In the genomic region with DNA sequence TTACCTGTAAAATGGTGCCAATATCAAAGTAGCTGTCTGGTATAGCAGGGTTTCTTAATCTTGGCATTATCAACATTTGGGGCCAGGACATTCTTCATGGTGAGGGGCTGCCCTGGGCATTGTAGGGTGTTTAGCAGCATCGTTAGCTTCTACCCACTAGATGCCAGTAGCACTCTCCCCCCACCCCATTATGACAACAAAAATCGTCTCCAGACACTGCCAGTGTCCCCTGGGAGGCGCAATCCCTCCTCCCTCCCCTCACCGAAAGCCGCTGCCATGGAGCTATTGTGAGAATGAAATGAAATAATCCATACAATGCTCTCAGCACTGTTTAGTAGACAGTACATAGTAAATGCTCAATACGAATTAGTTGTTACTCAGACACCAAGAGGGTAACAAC, we compare ENCODE assay signal across 25 cellular contexts.
"Had no signal": no experiment of that assay in that cellular context is flagged by ENCODE, and none has a peak within 500 bp of the region (broad histone marks: within the 10 kb centered on the region; RNA-seq: fewer than 3 reads in every experiment).

No MANE protein-coding gene starts in this region.

- DNase-seq: activated CD4-positive, alpha-beta T cell treated with anti-CD3 and anti-CD28 coated beads for 4 hours; activated CD8-positive, alpha-beta memory T cell treated with anti-CD3 and anti-CD28 coated beads, Interleukin-2, amount 50 U/mL, for 4 hours; activated CD8-positive, alpha-beta T cell treated with anti-CD3 and anti-CD28 coated beads for 36 hours; activated naive CD4-positive, alpha-beta T cell; activated T-cell treated with anti-CD3 and anti-CD28 coated beads, Interleukin-2, amount 50 U/mL, for 1 hour; body of pancreas; central memory CD4-positive, alpha-beta T cell; Karpas-422; MM.1S; NCI-H1105 treated with DMSO at 0.1 percent for 48 hours; NCI-H1436 treated with DMSO at 0.1 percent for 48 hours; NCI-H187; NCI-H2081; NCI-H82; OCI-M1; RPMI8226; T-cell; T-helper 2 cell; T1000 had no signal

- H3K4me1 ChIP-seq: ascending aorta, body of pancreas had no signal

- H3K9me3 Mint-ChIP-seq: activated CD8-positive, alpha-beta T cell treated with anti-CD3 and anti-CD28 coated beads for 36 hours; activated naive CD4-positive, alpha-beta T cell treated with anti-CD3 and anti-CD28 coated beads, Interleukin-2, amount 50 U/mL, for 24 hours; T-cell had no signal

- H3K4me3 ChIP-seq: ascending aorta, body of pancreas, SK-N-MC had no signal

- H3K27ac Mint-ChIP-seq: activated CD8-positive, alpha-beta T cell treated with anti-CD3 and anti-CD28 coated beads for 36 hours; activated naive CD4-positive, alpha-beta T cell treated with anti-CD3 and anti-CD28 coated beads, Interleukin-2, amount 50 U/mL, for 24 hours; T-cell had no signal

- H3K36me3 Mint-ChIP-seq: activated naive CD4-positive, alpha-beta T cell treated with anti-CD3 and anti-CD28 coated beads, Interleukin-2, amount 50 U/mL, for 24 hours; T-cell had no signal

- H3K4me3 Mint-ChIP-seq: activated CD8-positive, alpha-beta T cell treated with anti-CD3 and anti-CD28 coated beads for 36 hours; activated naive CD4-positive, alpha-beta T cell treated with anti-CD3 and anti-CD28 coated beads, Interleukin-2, amount 50 U/mL, for 24 hours; T-cell had no signal

- H3K27me3 ChIP-seq: ascending aorta, body of pancreas had no signal

- H3K9me3 ChIP-seq: ascending aorta, body of pancreas had no signal

- H3K36me3 ChIP-seq: ascending aorta had no signal

- H3K27ac ChIP-seq: ascending aorta, body of pancreas, SK-N-MC had no signal

- H3K4me1 Mint-ChIP-seq: activated naive CD4-positive, alpha-beta T cell treated with anti-CD3 and anti-CD28 coated beads, Interleukin-2, amount 50 U/mL, for 24 hours; T-cell had no signal

- ATAC-seq: activated CD4-positive, CD25-positive, alpha-beta regulatory T cell treated with anti-CD3 and anti-CD28 coated beads, Interleukin-2, amount 50 U/mL, for 24 hours; activated CD8-positive, alpha-beta T cell treated with anti-CD3 and anti-CD28 coated beads for 36 hours; body of pancreas; Panc1; Right ventricle myocardium inferior; T-cell had no signal

- H3K27me3 Mint-ChIP-seq: activated CD8-positive, alpha-beta T cell treated with anti-CD3 and anti-CD28 coated beads for 36 hours had no signal
